14 cellular contexts compared by ENCODE assay signal in genomic region chr16:17784073-17784472, GRCh38.
A peak's percentile ranks its signal among the peaks of the same experiment; 100 is the strongest.
DNase-seq lines count a peak whose midpoint lies in the region; TF ChIP-seq lines count a peak whose summit lies in the region.
"Had no signal": no experiment of that assay in that cellular context is flagged by ENCODE, and none has a peak within 500 bp of the region (broad histone marks: within the 10 kb centered on the region; RNA-seq: fewer than 3 reads in every experiment).

No MANE protein-coding gene starts in this region.

- peaks cover 36% of the 10 kb centered on the region for H3K27me3 Mint-ChIP-seq in neural crest cell (ENCODE audit: low read depth)

- H3K27ac ChIP-seq in mammary epithelial cell (ENCODE audit: insufficient read depth, low read depth, low read length) = no peak overlapping the region
- H3K27ac ChIP-seq: 22Rv1, prostate gland, WERI-Rb-1 had no signal

- DNase-seq in DMS 273 (lab: John Stamatoyannopoulos, UW; ENCODE audit: unreplicated experiment) (peak; percentile 17), DMS 273 treated with DMSO at 0.1 percent for 48 hours (lab: John Stamatoyannopoulos, UW) (no peak), NOMO-1 treated with DMSO at 0.1 percent for 48 hours (lab: John Stamatoyannopoulos, UW; ENCODE audit: unreplicated experiment) (peak; percentile 56), mammary epithelial cell (peak; percentile 34), neural crest cell (ENCODE audit: low read depth, low spot score) (peak; percentile 6), NCI-H2029 (lab: John Stamatoyannopoulos, UW) (no peak), activated T-cell treated with anti-CD3 and anti-CD28 coated beads for 4 hours (no peak), mucosa of gallbladder (ENCODE audit: low spot score) (no peak)
- DNase-seq: caudate nucleus, DMS79 treated with DMSO at 0.1 percent for 48 hours, NCI-H1092, WERI-Rb-1 had no signal

- H3K36me3 Mint-ChIP-seq in neural crest cell (ENCODE audit: low read depth) = no peaks in the 10 kb centered on the region

- TF ChIP-seq CTCF in mammary epithelial cell (conservative IDR thresholded peaks at IDR 0.05 in 1 of 2, IDR thresholded peaks at IDR 0.05 in 1 of 2; ENCODE audit: extremely low read depth in 1 of 2, insufficient read depth in 1 of 2, low read depth in 1 of 2, low read length in 2 of 2) = no peak
- TF ChIP-seq CTCF in neural crest cell (conservative IDR thresholded peaks at IDR 0.05) = no peak

- no peak overlapping the region for H3K9ac ChIP-seq in mammary epithelial cell (ENCODE audit: insufficient read depth, low read length)

- no peaks in the 10 kb centered on the region for H3K79me2 ChIP-seq in mammary epithelial cell (ENCODE audit: insufficient read depth, low read length)

- BruUV-seq in mammary epithelial cell (replicated peaks; lab: Mats Ljungman, UMichigan) = no TSS peak

- no peaks in the 10 kb centered on the region for H3K4me1 Mint-ChIP-seq in neural crest cell

- CTCF ChIA-PET in mammary epithelial cell (lab: Charles Lee; ENCODE audit: low non-redundant PET) = no interaction called here

- H3K27ac Mint-ChIP-seq in neural crest cell (ENCODE audit: unreplicated experiment) = no peak overlapping the region

- WGBS in mammary epithelial cell (ENCODE audit: low coverage, missing lambda C conversion rate) = 10% methylated on average over 6 of the region's 6 CpGs

- H3K4me1 ChIP-seq in mammary epithelial cell (ENCODE audit: insufficient read depth, low read length) = no peaks in the 10 kb centered on the region
- H3K4me1 ChIP-seq: prostate gland had no signal

- in situ Hi-C loops in mammary epithelial cell (cut with MboI; ENCODE audit: low sequenced_read_pairs in 2 of 2) = no loop called here

- no peak overlapping the region for H2AFZ ChIP-seq in mammary epithelial cell (ENCODE audit: low read depth, low read length)

- H3K4me2 ChIP-seq in mammary epithelial cell (ENCODE audit: insufficient read depth, low read depth, low read length) = no peak overlapping the region

- dilution Hi-C loops in mammary epithelial cell (cut with HindIII; ENCODE audit: low sequenced_read_pairs) = no loop called here

- peaks cover 3% of the 10 kb centered on the region for H3K9me3 ChIP-seq in mammary epithelial cell (replicated peaks; ENCODE audit: insufficient read depth, low read length)
- H3K9me3 ChIP-seq: prostate gland had no signal

- no peak overlapping the region for H3K4me3 Mint-ChIP-seq in neural crest cell

- no peak overlapping the region for H3K4me3 ChIP-seq in mammary epithelial cell (replicated peaks in 1 of 3; ENCODE audit: insufficient read depth in 1 of 3, low read depth in 2 of 3, low read length in 3 of 3)
- H3K4me3 ChIP-seq: prostate gland had no signal

- H3K9me3 Mint-ChIP-seq in neural crest cell = no peaks in the 10 kb centered on the region

- no peaks in the 10 kb centered on the region for H3K27me3 ChIP-seq in mammary epithelial cell (ENCODE audit: insufficient read depth, low read length)

- H4K20me1 ChIP-seq in mammary epithelial cell (ENCODE audit: insufficient read depth, low read length) = no peaks in the 10 kb centered on the region

- intact Hi-C loops in mammary epithelial cell (cut with micrococcal nuclease) = no loop called here

- H3K36me3 ChIP-seq in mammary epithelial cell (ENCODE audit: insufficient read depth, low read length) = no peaks in the 10 kb centered on the region
- H3K36me3 ChIP-seq: prostate gland, WERI-Rb-1 had no signal

Comparison
In these comparisons a context has a peak if more than half of its experiments do, and no peak if none do; other contexts are left out.
1. DNase-seq: peak in DMS 273 (single experiment), NOMO-1 treated with DMSO at 0.1 percent for 48 hours (single experiment), mammary epithelial cell (single experiment) and neural crest cell (single experiment); none in DMS 273 treated with DMSO at 0.1 percent for 48 hours (single experiment), NCI-H2029 (single experiment), activated T-cell treated with anti-CD3 and anti-CD28 coated beads for 4 hours (single experiment) and mucosa of gallbladder (single experiment).